ENCODE assay signal across 8 cellular contexts in the genomic region with DNA sequence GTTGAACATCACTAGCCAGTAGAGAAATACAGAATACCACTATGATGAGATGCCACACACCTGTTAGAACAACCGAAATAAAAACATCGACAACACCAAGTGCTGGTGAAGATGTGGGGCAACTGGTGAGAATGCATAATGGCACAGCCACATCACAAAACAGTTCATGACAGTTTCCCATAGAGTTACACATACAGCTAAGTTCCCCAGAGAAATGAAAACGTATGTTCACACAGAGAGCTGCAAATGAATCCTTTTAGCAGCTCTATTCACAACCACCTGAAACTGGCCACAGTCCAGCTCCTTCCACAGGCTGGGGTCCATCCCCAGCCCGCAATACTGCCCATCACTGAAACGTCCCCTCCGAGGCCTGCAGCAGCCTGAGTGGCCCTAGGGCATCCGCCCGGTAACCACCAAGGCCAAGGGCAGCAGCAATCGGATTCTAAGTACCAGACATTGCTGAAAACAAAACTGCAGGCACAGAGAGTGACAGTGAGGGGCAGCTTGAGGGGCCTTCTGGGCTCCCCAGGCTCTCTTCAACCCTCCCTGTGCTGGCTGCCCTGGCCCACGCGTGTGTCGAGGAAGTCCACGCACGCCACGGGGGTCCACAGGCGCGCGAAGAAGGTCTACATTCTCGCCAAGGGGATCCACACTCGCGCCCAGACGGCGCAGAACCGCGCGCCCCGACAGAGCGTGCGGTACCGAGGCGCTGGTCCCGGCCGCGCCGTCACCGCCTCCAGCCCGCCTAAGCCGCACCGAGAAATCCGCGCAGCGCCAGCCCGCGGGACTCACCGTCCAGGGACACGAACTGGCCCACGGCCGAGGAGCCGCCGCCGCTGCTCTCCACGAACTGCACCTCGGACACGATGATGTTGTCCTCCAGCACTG. TPM values are rescaled to one million over a fixed set of nuclear protein-coding genes. Genes with fewer than 3 reads are reported as not detected.
DNase-seq lines count a peak whose midpoint lies in the region; ATAC-seq, FAIRE-seq and TF ChIP-seq lines count a peak whose summit lies in the region.

No MANE protein-coding gene starts in this region.

- H3K9ac ChIP-seq in H1 (replicated peaks in 1 of 4; ENCODE audit: extremely low read depth in 1 of 4, low read depth in 3 of 4, low read length in 3 of 4) = peak overlapping the region; percentile 33 to 89 (median 80); a peak in 6 of 7 replicates

- no peak overlapping the region; the same call in 1 of the 2 replicates for H2BK5ac ChIP-seq in H1 (ENCODE audit: low read depth, low read length)

- H3K4me3 Mint-ChIP-seq in natural killer cell = peak overlapping the region; percentile 86

- no peak overlapping the region for H2BK15ac ChIP-seq in H1 (ENCODE audit: low read length)

- no peak overlapping the region for H2AK5ac ChIP-seq in H1 (ENCODE audit: low read depth, low read length)

- peaks cover 4% of the 10 kb centered on the region; the same call in 1 of the 2 replicates for H3K23me2 ChIP-seq in H1 (ENCODE audit: low read depth, low read length)

- H3K79me2 ChIP-seq in H1 (ENCODE audit: control insufficient read depth in 1 of 2, insufficient read depth in 2 of 2, low read length in 2 of 2) = peaks cover 0 to 22% of the 10 kb centered on the region in 2 experiments; a peak in 2 of 4 replicates

- DNase-seq in AG04450 (ENCODE audit: low read depth, low spot score) (no peak), SW480 (ENCODE audit: low spot score) (peak; percentile 33), H1 (ENCODE audit: low read depth in 1 of 2, low spot score in 2 of 2) (no peak), natural killer cell (peak; percentile 42), SK-N-DZ (ENCODE audit: low spot score) (no peak), NCI-H774 (lab: John Stamatoyannopoulos, UW) (no peak)

- no peak for TF ChIP-seq RAD21 in H1 (IDR thresholded peaks at IDR 0.05 in 1 of 2, conservative IDR thresholded peaks at IDR 0.05 in 1 of 2; ENCODE audit: low read depth in 2 of 2, low read length in 2 of 2)

- H2AFZ ChIP-seq in H1 (ENCODE audit: low read length) = peak overlapping the region; percentile 81; the same call in 1 of the 2 replicates

- H3K9me3 Mint-ChIP-seq in natural killer cell = no peaks in the 10 kb centered on the region

- intact Hi-C loops in natural killer cell (cut with micrococcal nuclease) = loop anchor here (10.0 kb wide), 2 partner anchors 45 to 95 kb away; no protein-coding TSS in a partner anchor

- FAIRE-seq in H1 (lab: Jason Lieb, UNC) = no peak

- no peak for TF ChIP-seq CTCF in AG04450 (IDR thresholded peaks at IDR 0.05; ENCODE audit: low read depth, low read length)
- TF ChIP-seq CTCF in H1 (IDR thresholded peaks at IDR 0.05; ENCODE audit: control extremely low read depth in 1 of 3, insufficient read depth in 1 of 3, low read depth in 1 of 3, low read length in 3 of 3) = no peak
- TF ChIP-seq CTCF in natural killer cell (IDR thresholded peaks at IDR 0.05) = no peak

- H3K4me3 ChIP-seq in AG04450 (ENCODE audit: low read depth, low read length) (peak overlapping the region; percentile 92), H1 (ENCODE audit: extremely low read depth in 1 of 4, insufficient read depth in 2 of 4, low read depth in 3 of 4, low read length in 4 of 4) (peak overlapping the region; percentile 73 to 95 (median 74))

- WGBS in H1 (ENCODE audit: extremely low coverage in 1 of 2, insufficient coverage in 1 of 2, insufficient read length in 1 of 2, insufficient replicate concordance in 2 of 2, low coverage in 1 of 2, low lambda C conversion rate in 2 of 2, missing lambda C conversion rate in 1 of 2), 2 experiments = 13% methylated on average over 50 of the region's 54 CpGs; no CpG with 5 or more reads in 1 of the 2 experiments

- H2BK12ac ChIP-seq in H1 (ENCODE audit: low read depth, low read length) = no peak overlapping the region; the same call in 1 of the 2 replicates

- peaks cover 26% of the 10 kb centered on the region in 2 donors for H3K4me1 Mint-ChIP-seq in natural killer cell

- no peak overlapping the region for H4K91ac ChIP-seq in H1 (replicated peaks; ENCODE audit: insufficient read length, low read length)

- no peak for TF ChIP-seq POLR2A in H1 (IDR thresholded peaks at IDR 0.05; ENCODE audit: control extremely low read depth in 1 of 2, low read depth in 2 of 2, low read length in 2 of 2)

- CTCF ChIA-PET in AG04450 (lab: Charles Lee) = interaction anchor here (1.1 kb wide), 1 partner anchor 210 kb away, joined by 3 read pairs; no protein-coding TSS in a partner anchor
- CTCF ChIA-PET in H1 (lab: Charles Lee; ENCODE audit: partially characterized antibody) = interaction anchor here (0.6 to 1.5 kb wide), 5 partner anchors 9 to 108 kb away, joined by 3 to 4 read pairs (median 3); no protein-coding TSS in a partner anchor

- peak overlapping the region; percentile 81 to 93 for H3K27ac Mint-ChIP-seq in natural killer cell

- no peak overlapping the region for H3K4ac ChIP-seq in H1 (replicated peaks; ENCODE audit: insufficient read length, low read depth, low read length)

- H3K9me3 ChIP-seq in AG04450 (ENCODE audit: control insufficient read depth, insufficient read depth, low read length) (no peaks in the 10 kb centered on the region; the same call in 1 of the 2 replicates), H1 (ENCODE audit: insufficient read depth in 2 of 2, low read depth in 1 of 2, low read length in 1 of 2) (no peaks in the 10 kb centered on the region)

- H3K27ac ChIP-seq in AG04450 (ENCODE audit: low read depth, low read length) = peak overlapping the region; percentile 39
- H3K27ac ChIP-seq in H1 (ENCODE audit: low read depth, low read length) = 0 out of 2 replicates have a peak overlapping the region, but pooled peaks have one; percentile 14

- no peak overlapping the region for H4K5ac ChIP-seq in H1 (ENCODE audit: insufficient read length, low read depth, low read length)

- H4K8ac ChIP-seq in H1 (ENCODE audit: extremely low read depth, insufficient read depth, low read length) = peak overlapping the region; percentile 91; the same call in 1 of the 2 replicates

- H3K18ac ChIP-seq in H1 (ENCODE audit: extremely low read depth, low read length) = no peak overlapping the region; the same call in 1 of the 2 replicates

- ATAC-seq in GM18870 (IDR thresholded peaks at IDR 0.05; ENCODE audit: unreplicated experiment) (peak; percentile 9), HG03103 (IDR thresholded peaks at IDR 0.05; ENCODE audit: low read depth, unreplicated experiment) (peak; percentile 7), natural killer cell (peak; percentile 0 to 3 (median 1))

- H3K14ac ChIP-seq in H1 (ENCODE audit: insufficient read length) = no peak overlapping the region

- no peaks in the 10 kb centered on the region for H3K36me3 Mint-ChIP-seq in natural killer cell

- TF ChIP-seq EP300 in H1 (IDR thresholded peaks at IDR 0.05; ENCODE audit: borderline replicate concordance in 1 of 2, low read depth in 2 of 2, low read length in 2 of 2) = no peak

- no peak overlapping the region for H2BK120ac ChIP-seq in H1 (replicated peaks; ENCODE audit: low read depth, low read length)

- H3K4me1 ChIP-seq in H1 (replicated peaks in 1 of 4; ENCODE audit: control insufficient read depth in 3 of 4, insufficient read depth in 4 of 4, low read length in 3 of 4) = peaks cover 0 to 5% (median 0%) of the 10 kb centered on the region in 4 experiments; a peak in 1 of 7 replicates

- POLR2A ChIA-PET in AG04450 (lab: Yijun Ruan, JAX) (interaction anchor here (0.6 to 1.5 kb wide), 5 partner anchors 14 to 93 kb away, joined by 3 to 23 read pairs (median 9); partner anchors contain the start of genes BTBD6 and PACS2), H1 (lab: Charles Lee; ENCODE audit: partially characterized antibody) (interaction anchor here (0.8 to 2.4 kb wide), 5 partner anchors 12 to 135 kb away, joined by 3 to 8 read pairs (median 4); partner anchors contain the start of gene PACS2)

- no peak overlapping the region for H2BK20ac ChIP-seq in H1 (ENCODE audit: low read length)

- peaks cover 7% of the 10 kb centered on the region for H3K79me1 ChIP-seq in H1 (ENCODE audit: low read depth, low read length)

- H3K27me3 ChIP-seq in AG04450 (ENCODE audit: control insufficient read depth, insufficient read depth, low read length) = no peaks in the 10 kb centered on the region
- peaks cover 0 to 9% (median 6%) of the 10 kb centered on the region in 4 experiments; a peak in 4 of 7 replicates for H3K27me3 ChIP-seq in H1 (replicated peaks in 1 of 4; ENCODE audit: control insufficient read depth in 3 of 4, extremely low read depth in 1 of 4, insufficient read depth in 3 of 4, low read length in 3 of 4)

- no peak overlapping the region for H3K23ac ChIP-seq in H1 (ENCODE audit: insufficient read length)

- peaks cover 3 to 14% of the 10 kb centered on the region in 2 experiments for H4K20me1 ChIP-seq in H1 (replicated peaks in 1 of 2; ENCODE audit: control insufficient read depth in 1 of 2, insufficient read depth in 2 of 2, low read length in 2 of 2)

- H3K4me2 ChIP-seq in H1 (ENCODE audit: insufficient read depth in 1 of 2, low read depth in 2 of 2, low read length in 2 of 2) = peak overlapping the region; percentile 78 to 86

- H3K56ac ChIP-seq in H1 (replicated peaks; ENCODE audit: insufficient read length, low read depth, low read length) = peak overlapping the region; percentile 46

- H3K36me3 ChIP-seq in H1 (ENCODE audit: control insufficient read depth in 2 of 4, insufficient read depth in 4 of 4, low read length in 3 of 4) = no peaks in the 10 kb centered on the region

- no peaks in the 10 kb centered on the region for H3K27me3 Mint-ChIP-seq in natural killer cell (ENCODE audit: low read depth in 2 of 2)

RNA-seq across cellular contexts. Expression of gene BRF1, which starts 0.9 kb away (rescaled TPM):
- 6.3 and 8.1 TPM in 2 replicates for polyA plus RNA-seq in AG04450 (2011; rRNA removed)
- polyA minus RNA-seq in AG04450 (2011; rRNA and poly(A)+ RNA removed) = 11.1 and 15.6 TPM in 2 replicates
- total RNA-seq in H1 (2021; fragmentation: NEBNext Ultra II Directional; extraction: Animal tissue kit (Norgen Biotek cat#: 25700)) = 18.3 and 18.5 TPM in 2 replicates
- polyA plus RNA-seq in H1 (2011; rRNA removed) = 7.7 and 12.5 TPM in 2 replicates
- 11.1 TPM for polyA plus RNA-seq in H1 (2011; cell fraction: cytosol; rRNA removed)
- 32.8 TPM for polyA plus RNA-seq in H1 (2011; cell fraction: nucleus; rRNA removed)
- 11.4 to 15.6 TPM (median 13.1 TPM) in 4 replicates for polyA plus RNA-seq in H1 (2012, experiment 1 of 2)
- 7.8 TPM for polyA plus RNA-seq in H1 (2012, experiment 2 of 2)
- 9.6 TPM for polyA plus RNA-seq in H1 (2013, experiment 1 of 2)
- 8.4 TPM for polyA plus RNA-seq in H1 (2013, experiment 2 of 2)
- 10.3 and 11.4 TPM in 2 replicates for polyA minus RNA-seq in H1 (2011; rRNA and poly(A)+ RNA removed)
- 15.4 TPM for polyA minus RNA-seq in H1 (2011; cell fraction: cytosol; rRNA and poly(A)+ RNA removed)
- polyA minus RNA-seq in H1 (2011; cell fraction: nucleus; rRNA and poly(A)+ RNA removed) = 35.1 TPM
- 10 to 100 TPM; 82.4 to 92.7 (median 87.4) TPM for total RNA-seq in natural killer cell
- 19.0 and 21.0 TPM in 2 replicates for polyA plus RNA-seq in SK-N-DZ (2014; cell fraction: cytosol; rRNA removed)
- polyA plus RNA-seq in SK-N-DZ (2014; cell fraction: nucleus; rRNA removed) = 39.7 and 48.3 TPM in 2 replicates

RNA-seq across cellular contexts. Expression of gene PACS2, which starts 14.7 kb away (rescaled TPM):
- polyA plus RNA-seq in AG04450 (2011; rRNA removed) (13.0 and 16.1 TPM in 2 replicates), H1 (2011; rRNA removed) (38.0 and 65.4 TPM in 2 replicates)
- 14.5 and 18.3 TPM in 2 replicates for polyA minus RNA-seq in AG04450 (2011; rRNA and poly(A)+ RNA removed)
- 62.3 and 62.8 TPM in 2 replicates for total RNA-seq in H1 (2021; fragmentation: NEBNext Ultra II Directional; extraction: Animal tissue kit (Norgen Biotek cat#: 25700))
- 57.3 TPM for polyA plus RNA-seq in H1 (2011; cell fraction: cytosol; rRNA removed)
- 306 TPM for polyA plus RNA-seq in H1 (2011; cell fraction: nucleus; rRNA removed)
- 54.5 to 72.8 TPM (median 68.7 TPM) in 4 replicates for polyA plus RNA-seq in H1 (2012, experiment 1 of 2)
- 42.3 TPM for polyA plus RNA-seq in H1 (2012, experiment 2 of 2)
- 35.8 TPM for polyA plus RNA-seq in H1 (2013, experiment 1 of 2)
- 33.2 TPM for polyA plus RNA-seq in H1 (2013, experiment 2 of 2)
- 28.2 and 33.0 TPM in 2 replicates for polyA minus RNA-seq in H1 (2011; rRNA and poly(A)+ RNA removed)
- 49.0 TPM for polyA minus RNA-seq in H1 (2011; cell fraction: cytosol; rRNA and poly(A)+ RNA removed)
- polyA minus RNA-seq in H1 (2011; cell fraction: nucleus; rRNA and poly(A)+ RNA removed) = 88.7 TPM
- total RNA-seq in natural killer cell = 10 to 100 TPM; 58.4 to 76.5 (median 69.2) TPM
- 21.0 and 31.3 TPM in 2 replicates for polyA plus RNA-seq in SK-N-DZ (2014; cell fraction: cytosol; rRNA removed)
- 175 and 199 TPM in 2 replicates for polyA plus RNA-seq in SK-N-DZ (2014; cell fraction: nucleus; rRNA removed)

RNA-seq across cellular contexts. Expression of gene BTBD6, which starts 51.6 kb away (rescaled TPM):
- polyA plus RNA-seq in AG04450 (2011; rRNA removed) = 27.3 and 32.0 TPM in 2 replicates
- 26.8 and 30.4 TPM in 2 replicates for polyA minus RNA-seq in AG04450 (2011; rRNA and poly(A)+ RNA removed)
- 10.2 and 11.6 TPM in 2 replicates for total RNA-seq in H1 (2021; fragmentation: NEBNext Ultra II Directional; extraction: Animal tissue kit (Norgen Biotek cat#: 25700))
- 9.8 and 10.1 TPM in 2 replicates for polyA plus RNA-seq in H1 (2011; rRNA removed)
- 9.4 TPM for polyA plus RNA-seq in H1 (2011; cell fraction: cytosol; rRNA removed)
- polyA plus RNA-seq in H1 (2011; cell fraction: nucleus; rRNA removed) = 16.1 TPM
- 7.2 to 14.6 TPM (median 12.4 TPM) in 4 replicates for polyA plus RNA-seq in H1 (2012, experiment 1 of 2)
- 13.7 TPM for polyA plus RNA-seq in H1 (2012, experiment 2 of 2)
- polyA plus RNA-seq in H1 (2013, experiment 1 of 2) = 8.8 TPM
- polyA plus RNA-seq in H1 (2013, experiment 2 of 2) = 8.2 TPM
- polyA minus RNA-seq in H1 (2011; rRNA and poly(A)+ RNA removed) = 5.8 and 7.9 TPM in 2 replicates
- 5.8 TPM for polyA minus RNA-seq in H1 (2011; cell fraction: cytosol; rRNA and poly(A)+ RNA removed)
- 4.4 TPM for polyA minus RNA-seq in H1 (2011; cell fraction: nucleus; rRNA and poly(A)+ RNA removed)
- 10 to 100 TPM; 30.9 to 48.7 (median 44.2) TPM for total RNA-seq in natural killer cell
- polyA plus RNA-seq in SK-N-DZ (2014; cell fraction: cytosol; rRNA removed) = 16.6 and 23.0 TPM in 2 replicates
- 31.2 and 39.8 TPM in 2 replicates for polyA plus RNA-seq in SK-N-DZ (2014; cell fraction: nucleus; rRNA removed)

Comparison
In these comparisons a context has a peak if more than half of its experiments do, and no peak if none do; other contexts are left out.
1. DNase-seq: peak in SW480 (single experiment) and natural killer cell (single experiment); none in AG04450 (single experiment), H1 (0 of 2), SK-N-DZ (single experiment) and NCI-H774 (single experiment).
2. Peak in every context shown above with its lines, with median percentiles within 50 percentile points of each other: ATAC-seq.